Comparison of ENCODE assay signal across 17 cellular contexts in the genomic region with DNA sequence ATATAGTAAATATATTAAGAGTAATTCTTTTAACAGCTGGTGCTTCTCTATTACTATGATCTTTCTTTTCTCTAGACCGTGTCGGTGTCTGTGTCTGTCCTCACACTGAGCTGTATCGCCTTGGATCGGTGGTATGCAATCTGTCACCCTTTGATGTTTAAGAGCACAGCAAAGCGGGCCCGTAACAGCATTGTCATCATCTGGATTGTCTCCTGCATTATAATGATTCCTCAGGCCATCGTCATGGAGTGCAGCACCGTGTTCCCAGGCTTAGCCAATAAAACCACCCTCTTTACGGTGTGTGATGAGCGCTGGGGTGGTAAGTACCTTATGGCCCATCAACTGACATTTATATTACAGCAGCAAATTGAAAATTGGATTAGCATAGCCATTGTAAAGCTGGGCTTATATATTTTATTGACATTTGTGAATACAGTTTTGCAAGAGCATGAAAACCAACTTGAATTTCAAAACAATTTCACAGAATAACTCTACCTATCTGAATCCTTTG.
"Had no signal": no experiment of that assay in that cellular context is flagged by ENCODE, and none has a peak within 500 bp of the region (broad histone marks: within the 10 kb centered on the region; RNA-seq: fewer than 3 reads in every experiment).

No MANE protein-coding gene starts in this region.

- H3K27ac ChIP-seq: esophagus muscularis mucosa, heart right ventricle, lower lobe of right lung, neutrophil, sigmoid colon, uterus had no signal

- H3K4me3 ChIP-seq: esophagus muscularis mucosa, heart right ventricle, lower lobe of right lung, sigmoid colon, uterus had no signal

- H3K9me3 ChIP-seq: esophagus muscularis mucosa, heart right ventricle, lower lobe of right lung, neutrophil, sigmoid colon, uterus had no signal

- DNase-seq: activated CD4-positive, alpha-beta memory T cell treated with anti-CD3 and anti-CD28 coated beads, Interleukin-2, amount 10 ng/mL, durations not matched to agents 7 days and 5 days; activated CD4-positive, alpha-beta T cell treated with anti-CD3 and anti-CD28 coated beads for 48 hours; activated CD4-positive, CD25-positive, alpha-beta regulatory T cell; activated CD8-positive, alpha-beta memory T cell treated with anti-CD3 and anti-CD28 coated beads, Interleukin-2, amount 10 ng/mL, durations not matched to agents 7 days and 5 days; cerebellar nuclear complex; cortex of kidney; heart right ventricle; immature natural killer cell; lower lobe of right lung; natural killer cell; sigmoid colon; stimulated activated CD4-positive, alpha-beta T cell treated with anti-CD3 and anti-CD28 coated beads, Interleukin-4, amount 100 ng/mL, for 4 hours; stimulated activated naive CD4-positive, alpha-beta T cell; uterus had no signal

- H3K36me3 ChIP-seq: esophagus muscularis mucosa, heart right ventricle, lower lobe of right lung, neutrophil, sigmoid colon, uterus had no signal

- ATAC-seq: activated CD8-positive, alpha-beta memory T cell treated with anti-CD3 and anti-CD28 coated beads, Interleukin-2, amount 10 ng/mL, durations not matched to agents 7 days and 5 days; heart right ventricle; lower lobe of right lung; natural killer cell had no signal

- H3K27me3 ChIP-seq: esophagus muscularis mucosa, neutrophil, sigmoid colon, uterus had no signal

- FAIRE-seq: bronchial epithelial cell had no signal
